In the genomic region with DNA sequence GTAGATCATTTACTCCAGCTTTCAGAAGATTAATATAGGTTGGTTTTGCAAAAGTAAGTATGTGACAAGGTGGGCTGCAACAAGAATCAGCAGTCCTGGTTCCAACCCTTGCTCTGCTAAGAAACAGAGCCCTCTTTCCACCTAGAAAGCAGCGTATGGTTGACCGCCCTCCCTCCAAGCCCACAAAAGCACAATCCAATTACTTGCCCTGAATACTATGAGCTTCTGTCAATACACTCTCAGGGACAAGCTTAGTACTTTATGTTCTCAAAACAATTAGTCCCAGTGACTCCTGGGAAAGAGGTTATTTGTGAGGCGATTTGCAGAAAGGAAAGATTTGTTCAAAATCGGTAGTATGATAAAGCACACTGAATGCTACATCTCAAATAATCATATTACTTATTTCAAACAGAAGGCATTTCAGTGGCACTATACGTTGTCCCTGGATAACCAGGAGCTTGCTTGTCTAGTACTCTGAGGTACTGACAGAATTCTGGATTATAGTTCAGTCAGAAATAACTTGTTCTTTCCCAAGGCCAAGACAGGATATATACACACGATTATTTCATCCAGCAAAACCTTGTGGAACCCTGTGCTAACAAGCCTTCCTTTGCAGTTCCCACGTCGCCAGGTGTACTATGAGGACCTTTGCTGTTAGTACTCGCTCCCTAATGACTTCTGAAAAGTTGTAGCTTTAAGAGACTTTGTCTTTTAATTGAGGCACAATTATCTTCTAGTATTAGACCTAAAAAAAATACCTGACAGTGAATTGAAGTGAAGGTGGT, we compare ENCODE assay signal across 28 cellular contexts.
DNase-seq lines count a peak whose midpoint lies in the region; ATAC-seq, FAIRE-seq and TF ChIP-seq lines count a peak whose summit lies in the region.
"Had no signal": no experiment of that assay in that cellular context is flagged by ENCODE, and none has a peak within 500 bp of the region (broad histone marks: within the 10 kb centered on the region; RNA-seq: fewer than 3 reads in every experiment).

No MANE protein-coding gene starts in this region.

- no peak overlapping the region for H3K27ac Mint-ChIP-seq in CD8-positive, alpha-beta T cell
- H3K27ac Mint-ChIP-seq in endodermal cell, result no peak overlapping the region
- H3K27ac Mint-ChIP-seq: CD4-positive, CD25-positive, alpha-beta regulatory T cell; HFFc6 had no signal

- WGBS in body of pancreas, 2 donors, result 66 to 76% methylated on average over 9 of the region's 9 CpGs
- 92 to 100% methylated on average over 5 to 9 of the region's 9 CpGs for WGBS in endodermal cell (ENCODE audit: insufficient coverage in 1 of 2, insufficient read length in 1 of 2), 2 experiments

- CTCF ChIA-PET in CD8-positive, alpha-beta T cell (lab: Charles Lee), result no interaction called here

- H3K4me3 ChIP-seq in body of pancreas (no peak overlapping the region), endodermal cell (ENCODE audit: low read length) (no peak overlapping the region)
- H3K4me3 ChIP-seq in CD8-positive, alpha-beta T cell (ENCODE audit: low read depth, low read length), result no peak overlapping the region
- H3K4me3 ChIP-seq: BLaER1, GM23248, HAP-1, MG63, SJSA1 had no signal

- no peaks in the 10 kb centered on the region for H3K27me3 Mint-ChIP-seq in CD8-positive, alpha-beta T cell (ENCODE audit: low read depth)
- no peaks in the 10 kb centered on the region for H3K27me3 Mint-ChIP-seq in endodermal cell (ENCODE audit: insufficient read depth)

- H3K4me1 Mint-ChIP-seq in CD8-positive, alpha-beta T cell (ENCODE audit: low read depth), result no peaks in the 10 kb centered on the region
- H3K4me1 Mint-ChIP-seq in endodermal cell, result peaks cover 10% of the 10 kb centered on the region

- intact Hi-C loops in body of pancreas (cut with DNase I), result no loop called here
- intact Hi-C loops in CD8-positive, alpha-beta T cell (cut with DNase I, micrococcal nuclease), result no loop called here

- POLR2A ChIA-PET in CD8-positive, alpha-beta T cell (lab: Charles Lee), result no interaction called here

- no peak overlapping the region for H3K9ac ChIP-seq in endodermal cell (ENCODE audit: extremely low read depth, low read length, poor library complexity, severe bottlenecking)
- H3K9ac ChIP-seq: BLaER1, GM23248 had no signal

- peaks cover 5% of the 10 kb centered on the region for H3K9me3 Mint-ChIP-seq in CD8-positive, alpha-beta T cell
- peaks cover 7% of the 10 kb centered on the region for H3K9me3 Mint-ChIP-seq in endodermal cell
- H3K9me3 Mint-ChIP-seq: HFFc6 had no signal

- no peak for TF ChIP-seq POLR2A in GM12892 (IDR thresholded peaks at IDR 0.05; ENCODE audit: low read depth, low read length)
- peak in 1 of 3 donors; percentile 8 for TF ChIP-seq POLR2A in body of pancreas (IDR thresholded peaks at IDR 0.05)

- H3K4me1 ChIP-seq in body of pancreas (peaks cover 30% of the 10 kb centered on the region), endodermal cell (ENCODE audit: control insufficient read depth, insufficient read depth, low read length) (peaks cover 3% of the 10 kb centered on the region)
- no peaks in the 10 kb centered on the region for H3K4me1 ChIP-seq in CD8-positive, alpha-beta T cell (ENCODE audit: insufficient read depth, low read length)
- H3K4me1 ChIP-seq: BLaER1, HAP-1, SJSA1 had no signal

- H3K36me3 Mint-ChIP-seq in CD8-positive, alpha-beta T cell, result no peaks in the 10 kb centered on the region
- no peaks in the 10 kb centered on the region for H3K36me3 Mint-ChIP-seq in endodermal cell (ENCODE audit: low read depth)
- H3K36me3 Mint-ChIP-seq: CD4-positive, CD25-positive, alpha-beta regulatory T cell had no signal

- TF ChIP-seq CTCF in body of pancreas (IDR thresholded peaks at IDR 0.05) (no peak), endodermal cell (conservative IDR thresholded peaks at IDR 0.05) (no peak)
- no peak for TF ChIP-seq CTCF in CD8-positive, alpha-beta T cell (IDR thresholded peaks at IDR 0.05)

- H3K27ac ChIP-seq in body of pancreas, result peak overlapping the region in 3 of 4 donors; percentile 23 to 82 (median 68)
- no peak overlapping the region for H3K27ac ChIP-seq in CD8-positive, alpha-beta T cell (ENCODE audit: low read depth, low read length)
- no peak overlapping the region for H3K27ac ChIP-seq in endodermal cell (ENCODE audit: low read depth, low read length)
- H3K27ac ChIP-seq: BLaER1, GM23248, SJSA1 had no signal

- DNase-seq in GM12892 (ENCODE audit: insufficient read length), result no peak
- peak; percentile 90 for DNase-seq in NCI-H82 (lab: John Stamatoyannopoulos, UW)
- peak in 2 of 4 donors; percentile 22 to 52 for DNase-seq in body of pancreas
- peak; percentile 51 for DNase-seq in renal cortical epithelial cell (ENCODE audit: low read depth)
- DNase-seq in CD8-positive, alpha-beta T cell, result no peak
- no peak for DNase-seq in GM19239 (ENCODE audit: insufficient read length, low spot score)
- no peak for DNase-seq in endodermal cell
- DNase-seq: CD4-positive, CD25-positive, alpha-beta regulatory T cell; DMS53; GM23248; HFFc6; KG1; MG63; NCI-H1105 treated with DMSO at 0.1 percent for 48 hours; NCI-H146; NCI-H2029; NCI-H446 treated with DMSO at 0.1 percent for 48 hours; NCI-H526; Right ventricle myocardium superior; RPMI8226 had no signal

- H3K27me3 ChIP-seq in body of pancreas (no peaks in the 10 kb centered on the region), endodermal cell (ENCODE audit: control insufficient read depth, insufficient read depth, low read length, poor library complexity, severe bottlenecking) (no peaks in the 10 kb centered on the region)
- no peaks in the 10 kb centered on the region for H3K27me3 ChIP-seq in CD8-positive, alpha-beta T cell (ENCODE audit: insufficient read depth, low read length)
- H3K27me3 ChIP-seq: BLaER1, MG63, SJSA1 had no signal

- peak; percentile 86 for ATAC-seq in body of pancreas
- no peak for ATAC-seq in CD8-positive, alpha-beta T cell
- ATAC-seq in GM21526 (IDR thresholded peaks at IDR 0.05; ENCODE audit: low FRiP score, unreplicated experiment), result no peak

- FAIRE-seq in GM12892 (lab: Jason Lieb, UNC) (peak; percentile 51), GM19239 (lab: Jason Lieb, UNC) (no peak)
- FAIRE-seq: A204.1, D721Med, G401.6, HTR-8/SVneo had no signal

- no peak overlapping the region for H3K4me3 Mint-ChIP-seq in CD8-positive, alpha-beta T cell
- H3K4me3 Mint-ChIP-seq in endodermal cell, result no peak overlapping the region
- H3K4me3 Mint-ChIP-seq: CD4-positive, CD25-positive, alpha-beta regulatory T cell; HFFc6 had no signal

- H3K9me3 ChIP-seq in body of pancreas (no peaks in the 10 kb centered on the region), endodermal cell (ENCODE audit: control insufficient read depth, low read length) (no peaks in the 10 kb centered on the region)
- H3K9me3 ChIP-seq in CD8-positive, alpha-beta T cell (ENCODE audit: low read length), result no peaks in the 10 kb centered on the region
- H3K9me3 ChIP-seq: BLaER1, HAP-1, MG63, SJSA1 had no signal

- no peaks in the 10 kb centered on the region for H3K36me3 ChIP-seq in body of pancreas (replicated peaks in 1 of 2; ENCODE audit: insufficient read depth in 1 of 2, low read depth in 2 of 2)
- H3K36me3 ChIP-seq in CD8-positive, alpha-beta T cell (ENCODE audit: insufficient read depth, low read length), result no peaks in the 10 kb centered on the region
- no peaks in the 10 kb centered on the region for H3K36me3 ChIP-seq in endodermal cell (ENCODE audit: control insufficient read depth, insufficient read depth, low read length)
- H3K36me3 ChIP-seq: BLaER1, HAP-1, MG63, SJSA1 had no signal

Comparison
In these comparisons a context has a peak if more than half of its experiments do, and no peak if none do; other contexts are left out.
1. DNase-seq: peak in NCI-H82 (single experiment) and renal cortical epithelial cell (single experiment); none in GM12892 (single experiment), CD8-positive, alpha-beta T cell (0 of 7), GM19239 (single experiment) and endodermal cell (single experiment).
2. H3K27ac ChIP-seq: peak in body of pancreas (3 of 4); none in CD8-positive, alpha-beta T cell (single experiment) and endodermal cell (single experiment).